ENCODE assay signal across 23 cellular contexts in the genomic region with DNA sequence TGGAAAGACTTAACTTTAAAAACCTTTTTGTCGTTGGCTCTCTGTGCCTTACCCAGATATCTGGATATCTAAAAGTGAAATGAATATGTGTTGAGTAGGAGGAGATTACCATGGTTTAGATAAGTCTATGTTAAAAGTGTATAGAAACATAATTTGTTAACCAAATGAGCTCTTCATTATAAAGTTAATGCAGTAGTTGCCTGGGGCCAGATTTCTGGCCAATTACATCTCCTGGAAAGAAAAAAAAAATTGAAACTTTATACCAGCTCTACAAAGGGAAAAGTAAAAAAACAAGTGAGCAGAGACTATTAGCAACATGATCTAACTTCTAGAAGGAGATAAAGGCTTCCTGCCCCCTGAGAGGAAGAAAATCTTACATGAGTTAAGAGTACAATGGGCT.
"Had no signal": no experiment of that assay in that cellular context is flagged by ENCODE, and none has a peak within 500 bp of the region (broad histone marks: within the 10 kb centered on the region; RNA-seq: fewer than 3 reads in every experiment).

No MANE protein-coding gene starts in this region.

- DNase-seq: Kasumi-1, MM.1S, MV-4-11, NCI-H1092, NCI-H1105 treated with DMSO at 0.1 percent for 48 hours, NCI-H1417 treated with DMSO at 0.1 percent for 48 hours, NCI-H146, NCI-H1694 treated with DMSO at 0.1 percent for 48 hours, NCI-H1930, NCI-H2081 treated with DMSO at 0.1 percent for 48 hours, NCI-H2227 treated with DMSO at 0.1 percent for 48 hours, NCI-H524, NCI-H748 treated with DMSO at 0.1 percent for 48 hours, Right ventricle myocardium superior, RPMI8226, SIG-M5, SK-N-SH, SW 1271, T-cell had no signal

- ATAC-seq: K562, T-cell had no signal

- H3K4me1 ChIP-seq: SJSA1 had no signal

- H3K27ac ChIP-seq: HL-60, KMS-11, SJSA1 had no signal

- H3K27me3 ChIP-seq: SJSA1 had no signal

- H3K4me3 ChIP-seq: K562, SJSA1 had no signal

- H3K36me3 ChIP-seq: SJSA1 had no signal

- H3K9me3 ChIP-seq: SJSA1, SK-N-SH had no signal
